1 cellular context compared by ENCODE assay signal in the genomic region with DNA sequence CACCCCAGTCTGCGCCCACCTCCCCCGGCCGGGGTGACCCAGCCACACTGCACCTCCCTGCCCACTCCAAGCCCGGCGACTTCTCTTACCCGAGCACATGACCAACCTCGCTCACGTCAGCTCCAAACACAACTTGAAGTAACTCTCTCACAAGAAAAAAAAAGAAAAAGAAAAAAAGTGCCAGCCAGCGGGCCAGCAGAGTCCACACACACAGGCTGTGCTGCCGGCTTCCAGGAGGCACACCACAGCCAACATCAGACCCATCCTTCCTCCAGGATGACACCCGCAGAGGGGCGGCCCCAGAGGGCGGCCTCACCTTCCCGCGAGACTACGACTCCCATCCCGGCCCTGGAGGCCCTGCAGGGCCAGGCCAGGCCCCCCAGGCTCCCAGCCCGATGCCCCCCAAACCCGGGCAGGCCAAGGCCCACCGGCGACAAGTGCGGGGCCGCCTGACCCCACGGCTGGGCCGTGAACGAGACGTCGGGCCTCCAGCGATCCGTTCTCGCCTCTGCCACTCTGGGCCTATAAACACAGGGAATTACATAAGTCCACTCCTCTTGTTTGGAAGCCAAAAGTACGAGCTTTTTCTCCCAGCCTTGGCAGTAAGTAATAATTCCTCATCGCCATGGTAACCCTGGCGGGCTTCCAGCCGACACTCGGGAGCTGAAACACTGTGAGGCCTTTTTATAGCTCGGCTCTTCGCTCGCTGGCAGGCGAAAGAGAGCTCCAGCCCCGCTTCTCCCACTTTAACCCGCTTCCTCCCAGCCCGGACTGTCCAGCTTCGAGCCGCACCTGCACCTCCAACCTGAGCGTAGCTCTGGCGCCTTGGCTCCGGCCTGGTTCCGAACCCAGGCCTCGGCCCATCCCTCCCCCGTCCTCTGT.
A peak's percentile ranks its signal among the peaks of the same experiment; 100 is the strongest.
TF ChIP-seq lines count a peak whose summit lies in the region.

No MANE protein-coding gene starts in this region.

TF ChIP-seq in HEK293, 187 proteins besides CTCF, POLR2A, EP300 and RAD21 (continued from another document and continues in another):
- TF ChIP-seq, protein P1, sequence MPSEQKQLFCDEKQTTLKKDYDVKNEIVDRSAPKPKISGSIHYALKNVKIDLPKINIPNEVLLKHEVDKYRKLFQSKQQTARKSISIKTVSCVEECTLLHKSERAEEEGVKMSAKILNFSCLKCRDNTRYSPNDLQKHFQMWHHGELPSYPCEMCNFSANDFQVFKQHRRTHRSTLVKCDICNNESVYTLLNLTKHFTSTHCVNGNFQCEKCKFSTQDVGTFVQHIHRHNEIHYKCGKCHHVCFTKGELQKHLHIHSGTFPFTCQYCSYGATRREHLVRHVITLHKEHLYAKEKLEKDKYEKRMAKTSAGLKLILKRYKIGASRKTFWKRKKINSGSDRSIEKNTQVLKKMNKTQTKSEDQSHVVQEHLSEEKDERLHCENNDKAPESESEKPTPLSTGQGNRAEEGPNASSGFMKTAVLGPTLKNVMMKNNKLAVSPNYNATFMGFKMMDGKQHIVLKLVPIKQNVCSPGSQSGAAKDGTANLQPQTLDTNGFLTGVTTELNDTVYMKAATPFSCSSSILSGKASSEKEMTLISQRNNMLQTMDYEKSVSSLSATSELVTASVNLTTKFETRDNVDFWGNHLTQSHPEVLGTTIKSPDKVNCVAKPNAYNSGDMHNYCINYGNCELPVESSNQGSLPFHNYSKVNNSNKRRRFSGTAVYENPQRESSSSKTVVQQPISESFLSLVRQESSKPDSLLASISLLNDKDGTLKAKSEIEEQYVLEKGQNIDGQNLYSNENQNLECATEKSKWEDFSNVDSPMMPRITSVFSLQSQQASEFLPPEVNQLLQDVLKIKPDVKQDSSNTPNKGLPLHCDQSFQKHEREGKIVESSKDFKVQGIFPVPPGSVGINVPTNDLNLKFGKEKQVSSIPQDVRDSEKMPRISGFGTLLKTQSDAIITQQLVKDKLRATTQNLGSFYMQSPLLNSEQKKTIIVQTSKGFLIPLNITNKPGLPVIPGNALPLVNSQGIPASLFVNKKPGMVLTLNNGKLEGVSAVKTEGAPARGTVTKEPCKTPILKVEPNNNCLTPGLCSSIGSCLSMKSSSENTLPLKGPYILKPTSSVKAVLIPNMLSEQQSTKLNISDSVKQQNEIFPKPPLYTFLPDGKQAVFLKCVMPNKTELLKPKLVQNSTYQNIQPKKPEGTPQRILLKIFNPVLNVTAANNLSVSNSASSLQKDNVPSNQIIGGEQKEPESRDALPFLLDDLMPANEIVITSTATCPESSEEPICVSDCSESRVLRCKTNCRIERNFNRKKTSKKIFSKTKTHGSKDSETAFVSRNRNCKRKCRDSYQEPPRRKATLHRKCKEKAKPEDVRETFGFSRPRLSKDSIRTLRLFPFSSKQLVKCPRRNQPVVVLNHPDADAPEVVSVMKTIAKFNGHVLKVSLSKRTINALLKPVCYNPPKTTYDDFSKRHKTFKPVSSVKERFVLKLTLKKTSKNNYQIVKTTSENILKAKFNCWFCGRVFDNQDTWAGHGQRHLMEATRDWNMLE (tag by site-specific recombination; conservative IDR thresholded peaks at IDR 0.05; ENCODE audit: low read depth): 0 out of 2 replicates have a peak, but pooled peaks have one; percentile 11
- TF ChIP-seq ZFHX2 (tag by site-specific recombination; conservative IDR thresholded peaks at IDR 0.05) (peak; percentile 5; the same call in 1 of the 2 replicates), ZNF391 (tag by site-specific recombination; IDR thresholded peaks at IDR 0.05; ENCODE audit: borderline replicate concordance, low read depth) (peak; percentile 54; the same call in 1 of the 2 replicates), IKZF3 (tag by site-specific recombination; IDR thresholded peaks at IDR 0.05) (peak; percentile 89), SALL2 (tag by site-specific recombination; IDR thresholded peaks at IDR 0.05; ENCODE audit: borderline replicate concordance) (no peak), ZFP69B (tag by site-specific recombination; IDR thresholded peaks at IDR 0.05) (peak; percentile 44; the same call in 1 of the 2 replicates), ZNF121 (tag by site-specific recombination; IDR thresholded peaks at IDR 0.05) (no peak), ZNF560 (tag by site-specific recombination; IDR thresholded peaks at IDR 0.05; ENCODE audit: borderline replicate concordance) (no peak), ZNF777 (tag by site-specific recombination; IDR thresholded peaks at IDR 0.05; ENCODE audit: borderline replicate concordance) (peak; percentile 44; the same call in 1 of the 2 replicates), ZSCAN16 (tag by site-specific recombination; IDR thresholded peaks at IDR 0.05) (0 out of 2 replicates have a peak, but pooled peaks have one; percentile 24), GLIS2 (tag by site-specific recombination; IDR thresholded peaks at IDR 0.05) (peak; percentile 97), ZIC2 (tag by site-specific recombination; IDR thresholded peaks at IDR 0.05) (peak; percentile 73), BCL11A (tag by site-specific recombination; IDR thresholded peaks at IDR 0.05; ENCODE audit: low read depth) (0 out of 2 replicates have a peak, but pooled peaks have one; percentile 4), WT1 (tag by site-specific recombination; IDR thresholded peaks at IDR 0.05) (peak; percentile 58; the same call in 1 of the 2 replicates), ZNF610 (tag by site-specific recombination; IDR thresholded peaks at IDR 0.05; ENCODE audit: borderline replicate concordance) (0 out of 2 replicates have a peak, but pooled peaks have one; percentile 64), SP7 (tag by site-specific recombination; IDR thresholded peaks at IDR 0.05) (peak; percentile 72), ZNF16 (tag by site-specific recombination; IDR thresholded peaks at IDR 0.05; ENCODE audit: low read depth) (no peak)
- TF ChIP-seq, protein P2, sequence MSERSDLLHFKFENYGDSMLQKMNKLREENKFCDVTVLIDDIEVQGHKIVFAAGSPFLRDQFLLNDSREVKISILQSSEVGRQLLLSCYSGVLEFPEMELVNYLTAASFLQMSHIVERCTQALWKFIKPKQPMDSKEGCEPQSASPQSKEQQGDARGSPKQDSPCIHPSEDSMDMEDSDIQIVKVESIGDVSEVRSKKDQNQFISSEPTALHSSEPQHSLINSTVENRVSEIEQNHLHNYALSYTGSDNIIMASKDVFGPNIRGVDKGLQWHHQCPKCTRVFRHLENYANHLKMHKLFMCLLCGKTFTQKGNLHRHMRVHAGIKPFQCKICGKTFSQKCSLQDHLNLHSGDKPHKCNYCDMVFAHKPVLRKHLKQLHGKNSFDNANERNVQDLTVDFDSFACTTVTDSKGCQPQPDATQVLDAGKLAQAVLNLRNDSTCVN (tag by site-specific recombination; optimal IDR thresholded peaks at IDR 0.05): peak; percentile 44
- TF ChIP-seq, protein P3, sequence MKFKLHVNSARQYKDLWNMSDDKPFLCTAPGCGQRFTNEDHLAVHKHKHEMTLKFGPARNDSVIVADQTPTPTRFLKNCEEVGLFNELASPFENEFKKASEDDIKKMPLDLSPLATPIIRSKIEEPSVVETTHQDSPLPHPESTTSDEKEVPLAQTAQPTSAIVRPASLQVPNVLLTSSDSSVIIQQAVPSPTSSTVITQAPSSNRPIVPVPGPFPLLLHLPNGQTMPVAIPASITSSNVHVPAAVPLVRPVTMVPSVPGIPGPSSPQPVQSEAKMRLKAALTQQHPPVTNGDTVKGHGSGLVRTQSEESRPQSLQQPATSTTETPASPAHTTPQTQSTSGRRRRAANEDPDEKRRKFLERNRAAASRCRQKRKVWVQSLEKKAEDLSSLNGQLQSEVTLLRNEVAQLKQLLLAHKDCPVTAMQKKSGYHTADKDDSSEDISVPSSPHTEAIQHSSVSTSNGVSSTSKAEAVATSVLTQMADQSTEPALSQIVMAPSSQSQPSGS (tag by site-specific recombination; IDR thresholded peaks at IDR 0.05; ENCODE audit: low read depth): peak; percentile 41; the same call in 1 of the 2 replicates
- TF ChIP-seq, protein P4, sequence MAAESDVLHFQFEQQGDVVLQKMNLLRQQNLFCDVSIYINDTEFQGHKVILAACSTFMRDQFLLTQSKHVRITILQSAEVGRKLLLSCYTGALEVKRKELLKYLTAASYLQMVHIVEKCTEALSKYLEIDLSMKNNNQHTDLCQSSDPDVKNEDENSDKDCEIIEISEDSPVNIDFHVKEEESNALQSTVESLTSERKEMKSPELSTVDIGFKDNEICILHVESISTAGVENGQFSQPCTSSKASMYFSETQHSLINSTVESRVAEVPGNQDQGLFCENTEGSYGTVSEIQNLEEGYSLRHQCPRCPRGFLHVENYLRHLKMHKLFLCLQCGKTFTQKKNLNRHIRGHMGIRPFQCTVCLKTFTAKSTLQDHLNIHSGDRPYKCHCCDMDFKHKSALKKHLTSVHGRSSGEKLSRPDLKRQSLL (tag by site-specific recombination; IDR thresholded peaks at IDR 0.05): peak; percentile 61
- TF ChIP-seq, protein P5, sequence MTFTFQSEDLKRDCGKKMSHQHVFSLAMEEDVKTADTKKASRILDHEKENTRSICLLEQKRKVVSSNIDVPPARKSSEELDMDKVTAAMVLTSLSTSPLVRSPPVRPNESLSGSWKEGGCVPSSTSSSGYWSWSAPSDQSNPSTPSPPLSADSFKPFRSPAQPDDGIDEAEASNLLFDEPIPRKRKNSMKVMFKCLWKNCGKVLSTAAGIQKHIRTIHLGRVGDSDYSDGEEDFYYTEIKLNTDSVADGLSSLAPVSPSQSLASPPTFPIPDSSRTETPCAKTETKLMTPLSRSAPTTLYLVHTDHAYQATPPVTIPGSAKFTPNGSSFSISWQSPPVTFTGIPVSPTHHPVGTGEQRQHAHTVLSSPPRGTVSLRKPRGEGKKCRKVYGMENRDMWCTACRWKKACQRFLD (tag by site-specific recombination; IDR thresholded peaks at IDR 0.05): no peak
- TF ChIP-seq, protein P6, sequence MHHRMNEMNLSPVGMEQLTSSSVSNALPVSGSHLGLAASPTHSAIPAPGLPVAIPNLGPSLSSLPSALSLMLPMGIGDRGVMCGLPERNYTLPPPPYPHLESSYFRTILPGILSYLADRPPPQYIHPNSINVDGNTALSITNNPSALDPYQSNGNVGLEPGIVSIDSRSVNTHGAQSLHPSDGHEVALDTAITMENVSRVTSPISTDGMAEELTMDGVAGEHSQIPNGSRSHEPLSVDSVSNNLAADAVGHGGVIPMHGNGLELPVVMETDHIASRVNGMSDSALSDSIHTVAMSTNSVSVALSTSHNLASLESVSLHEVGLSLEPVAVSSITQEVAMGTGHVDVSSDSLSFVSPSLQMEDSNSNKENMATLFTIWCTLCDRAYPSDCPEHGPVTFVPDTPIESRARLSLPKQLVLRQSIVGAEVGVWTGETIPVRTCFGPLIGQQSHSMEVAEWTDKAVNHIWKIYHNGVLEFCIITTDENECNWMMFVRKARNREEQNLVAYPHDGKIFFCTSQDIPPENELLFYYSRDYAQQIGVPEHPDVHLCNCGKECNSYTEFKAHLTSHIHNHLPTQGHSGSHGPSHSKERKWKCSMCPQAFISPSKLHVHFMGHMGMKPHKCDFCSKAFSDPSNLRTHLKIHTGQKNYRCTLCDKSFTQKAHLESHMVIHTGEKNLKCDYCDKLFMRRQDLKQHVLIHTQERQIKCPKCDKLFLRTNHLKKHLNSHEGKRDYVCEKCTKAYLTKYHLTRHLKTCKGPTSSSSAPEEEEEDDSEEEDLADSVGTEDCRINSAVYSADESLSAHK (tag by site-specific recombination; IDR thresholded peaks at IDR 0.05): 0 out of 2 replicates have a peak, but pooled peaks have one; percentile 10
- TF ChIP-seq, protein P7, sequence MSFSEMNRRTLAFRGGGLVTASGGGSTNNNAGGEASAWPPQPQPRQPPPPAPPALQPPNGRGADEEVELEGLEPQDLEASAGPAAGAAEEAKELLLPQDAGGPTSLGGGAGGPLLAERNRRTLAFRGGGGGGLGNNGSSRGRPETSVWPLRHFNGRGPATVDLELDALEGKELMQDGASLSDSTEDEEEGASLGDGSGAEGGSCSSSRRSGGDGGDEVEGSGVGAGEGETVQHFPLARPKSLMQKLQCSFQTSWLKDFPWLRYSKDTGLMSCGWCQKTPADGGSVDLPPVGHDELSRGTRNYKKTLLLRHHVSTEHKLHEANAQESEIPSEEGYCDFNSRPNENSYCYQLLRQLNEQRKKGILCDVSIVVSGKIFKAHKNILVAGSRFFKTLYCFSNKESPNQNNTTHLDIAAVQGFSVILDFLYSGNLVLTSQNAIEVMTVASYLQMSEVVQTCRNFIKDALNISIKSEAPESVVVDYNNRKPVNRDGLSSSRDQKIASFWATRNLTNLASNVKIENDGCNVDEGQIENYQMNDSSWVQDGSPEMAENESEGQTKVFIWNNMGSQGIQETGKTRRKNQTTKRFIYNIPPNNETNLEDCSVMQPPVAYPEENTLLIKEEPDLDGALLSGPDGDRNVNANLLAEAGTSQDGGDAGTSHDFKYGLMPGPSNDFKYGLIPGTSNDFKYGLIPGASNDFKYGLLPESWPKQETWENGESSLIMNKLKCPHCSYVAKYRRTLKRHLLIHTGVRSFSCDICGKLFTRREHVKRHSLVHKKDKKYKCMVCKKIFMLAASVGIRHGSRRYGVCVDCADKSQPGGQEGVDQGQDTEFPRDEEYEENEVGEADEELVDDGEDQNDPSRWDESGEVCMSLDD (tag by site-specific recombination; IDR thresholded peaks at IDR 0.05): peak; percentile 42
- TF ChIP-seq, protein P8, sequence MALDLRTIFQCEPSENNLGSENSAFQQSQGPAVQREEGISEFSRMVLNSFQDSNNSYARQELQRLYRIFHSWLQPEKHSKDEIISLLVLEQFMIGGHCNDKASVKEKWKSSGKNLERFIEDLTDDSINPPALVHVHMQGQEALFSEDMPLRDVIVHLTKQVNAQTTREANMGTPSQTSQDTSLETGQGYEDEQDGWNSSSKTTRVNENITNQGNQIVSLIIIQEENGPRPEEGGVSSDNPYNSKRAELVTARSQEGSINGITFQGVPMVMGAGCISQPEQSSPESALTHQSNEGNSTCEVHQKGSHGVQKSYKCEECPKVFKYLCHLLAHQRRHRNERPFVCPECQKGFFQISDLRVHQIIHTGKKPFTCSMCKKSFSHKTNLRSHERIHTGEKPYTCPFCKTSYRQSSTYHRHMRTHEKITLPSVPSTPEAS (tag by site-specific recombination; IDR thresholded peaks at IDR 0.05): no peak
- TF ChIP-seq, protein P9, sequence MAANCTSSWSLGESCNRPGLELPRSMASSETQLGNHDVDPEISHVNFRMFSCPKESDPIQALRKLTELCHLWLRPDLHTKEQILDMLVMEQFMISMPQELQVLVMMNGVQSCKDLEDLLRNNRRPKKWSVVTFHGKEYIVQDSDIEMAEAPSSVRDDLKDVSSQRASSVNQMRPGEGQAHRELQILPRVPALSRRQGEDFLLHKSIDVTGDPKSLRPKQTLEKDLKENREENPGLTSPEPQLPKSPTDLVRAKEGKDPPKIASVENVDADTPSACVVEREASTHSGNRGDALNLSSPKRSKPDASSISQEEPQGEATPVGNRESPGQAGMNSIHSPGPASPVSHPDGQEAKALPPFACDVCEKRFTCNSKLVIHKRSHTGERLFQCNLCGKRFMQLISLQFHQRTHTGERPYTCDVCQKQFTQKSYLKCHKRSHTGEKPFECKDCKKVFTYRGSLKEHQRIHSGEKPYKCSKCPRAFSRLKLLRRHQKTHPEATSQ (tag by site-specific recombination; IDR thresholded peaks at IDR 0.05): 0 out of 2 replicates have a peak, but pooled peaks have one; percentile 8
- TF ChIP-seq, protein P10, sequence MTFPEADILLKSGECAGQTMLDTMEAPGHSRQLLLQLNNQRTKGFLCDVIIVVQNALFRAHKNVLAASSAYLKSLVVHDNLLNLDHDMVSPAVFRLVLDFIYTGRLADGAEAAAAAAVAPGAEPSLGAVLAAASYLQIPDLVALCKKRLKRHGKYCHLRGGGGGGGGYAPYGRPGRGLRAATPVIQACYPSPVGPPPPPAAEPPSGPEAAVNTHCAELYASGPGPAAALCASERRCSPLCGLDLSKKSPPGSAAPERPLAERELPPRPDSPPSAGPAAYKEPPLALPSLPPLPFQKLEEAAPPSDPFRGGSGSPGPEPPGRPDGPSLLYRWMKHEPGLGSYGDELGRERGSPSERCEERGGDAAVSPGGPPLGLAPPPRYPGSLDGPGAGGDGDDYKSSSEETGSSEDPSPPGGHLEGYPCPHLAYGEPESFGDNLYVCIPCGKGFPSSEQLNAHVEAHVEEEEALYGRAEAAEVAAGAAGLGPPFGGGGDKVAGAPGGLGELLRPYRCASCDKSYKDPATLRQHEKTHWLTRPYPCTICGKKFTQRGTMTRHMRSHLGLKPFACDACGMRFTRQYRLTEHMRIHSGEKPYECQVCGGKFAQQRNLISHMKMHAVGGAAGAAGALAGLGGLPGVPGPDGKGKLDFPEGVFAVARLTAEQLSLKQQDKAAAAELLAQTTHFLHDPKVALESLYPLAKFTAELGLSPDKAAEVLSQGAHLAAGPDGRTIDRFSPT (tag by site-specific recombination; IDR thresholded peaks at IDR 0.05): peak; percentile 70
